Comparison of ENCODE assay signal across 12 cellular contexts in the genomic region with DNA sequence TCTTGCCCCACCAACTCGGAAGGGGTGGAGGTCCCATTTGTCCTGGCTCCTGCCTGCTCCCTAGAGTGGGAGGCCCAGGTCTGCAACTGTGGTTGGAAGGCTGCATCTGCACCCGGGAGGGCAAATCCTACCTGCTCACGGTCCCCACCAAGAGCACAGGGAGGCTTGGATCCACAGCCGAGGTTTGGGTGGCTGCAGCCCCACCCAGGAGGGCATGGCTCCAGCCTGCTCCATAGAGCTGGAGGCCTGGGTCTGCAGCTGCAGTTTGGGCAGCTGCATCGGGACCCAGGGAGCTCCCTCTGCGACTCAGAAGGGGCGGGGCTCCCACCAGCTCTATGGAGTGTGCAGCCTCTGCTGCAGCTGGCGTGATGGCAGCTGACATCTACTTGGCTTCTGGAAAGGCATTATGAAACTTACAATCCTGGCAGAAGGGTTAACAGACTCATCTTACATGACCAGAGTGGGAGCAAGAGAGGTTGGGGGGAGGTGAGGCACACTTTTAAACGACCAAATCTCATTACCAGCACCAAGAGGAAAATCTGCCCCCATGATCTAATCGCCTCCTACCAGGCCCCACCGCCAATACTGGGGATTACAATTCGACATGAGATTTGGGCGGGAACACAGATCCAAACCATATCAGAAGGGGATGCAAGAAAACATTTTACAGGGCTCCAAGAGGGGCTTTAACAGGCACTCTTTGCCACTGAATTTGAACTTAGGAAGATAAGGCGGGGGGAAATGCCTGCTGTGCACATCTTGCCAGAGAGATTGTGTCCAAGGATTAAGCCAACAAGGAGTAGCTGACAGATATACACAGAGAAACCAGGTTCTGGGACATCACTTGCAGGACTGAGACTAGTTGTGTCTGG. TPM values are rescaled to one million over a fixed set of nuclear protein-coding genes. Genes with fewer than 3 reads are reported as not detected.
DNase-seq lines count a peak whose midpoint lies in the region; ATAC-seq and TF ChIP-seq lines count a peak whose summit lies in the region.
"Had no signal": no experiment of that assay in that cellular context is flagged by ENCODE, and none has a peak within 500 bp of the region (broad histone marks: within the 10 kb centered on the region; RNA-seq: fewer than 3 reads in every experiment).

No MANE protein-coding gene starts in this region.

- H3K4me2 ChIP-seq in mesendoderm (ENCODE audit: low read length): no peak overlapping the region
- H3K4me2 ChIP-seq in osteoblast (ENCODE audit: insufficient read depth, low read length): no peak overlapping the region

- H3K23ac ChIP-seq in mesendoderm (ENCODE audit: low read length): no peak overlapping the region

- H3K79me2 ChIP-seq in mesendoderm (ENCODE audit: control insufficient read depth, insufficient read depth, low read length): no peaks in the 10 kb centered on the region
- no peaks in the 10 kb centered on the region for H3K79me2 ChIP-seq in osteoblast (ENCODE audit: insufficient read depth, low read length)

- no peak overlapping the region for H3K9ac ChIP-seq in mesendoderm (ENCODE audit: low read length)

- no peak overlapping the region for H2AFZ ChIP-seq in osteoblast (ENCODE audit: low read length)

- peak; percentile 22 for ATAC-seq in GM18498 (IDR thresholded peaks at IDR 0.05; ENCODE audit: unreplicated experiment)
- ATAC-seq: gastroesophageal sphincter had no signal

- DNase-seq in HCEC 1CT (peak; percentile 23), SJCRH30 (peak; percentile 91 to 94), mesendoderm (peak; percentile 78), NCI-H2196 (lab: John Stamatoyannopoulos, UW; ENCODE audit: unreplicated experiment) (no peak), osteoblast (ENCODE audit: insufficient read length, low spot score, missing footprints) (no peak), NCI-H1105 (lab: John Stamatoyannopoulos, UW) (no peak)
- DNase-seq: DMS79; NCI-H526; stimulated activated naive CD4-positive, alpha-beta T cell; T1000 had no signal

- H3K36me3 ChIP-seq in SJCRH30 (no peaks in the 10 kb centered on the region), mesendoderm (ENCODE audit: control insufficient read depth, insufficient read depth, low read length) (no peaks in the 10 kb centered on the region), osteoblast (ENCODE audit: insufficient read depth, low read length) (no peaks in the 10 kb centered on the region)
- H3K36me3 ChIP-seq: gastroesophageal sphincter had no signal

- H3K18ac ChIP-seq in mesendoderm (ENCODE audit: low read length): no peak overlapping the region

- H3K4me1 ChIP-seq in SJCRH30 (peaks cover 6% of the 10 kb centered on the region), mesendoderm (ENCODE audit: control insufficient read depth, low read depth, low read length) (peaks cover 2% of the 10 kb centered on the region), osteoblast (ENCODE audit: insufficient read depth, low read length) (no peaks in the 10 kb centered on the region)
- H3K4me1 ChIP-seq: gastroesophageal sphincter had no signal

- WGBS in mesendoderm (ENCODE audit: extremely low coverage, insufficient coverage, low lambda C conversion rate): no CpG with 5 or more reads among the region's 14 CpGs

- no peak overlapping the region for H2BK5ac ChIP-seq in mesendoderm (ENCODE audit: low read length)

- no peak overlapping the region for H2BK15ac ChIP-seq in mesendoderm (replicated peaks; ENCODE audit: low read depth)

- H4K5ac ChIP-seq in mesendoderm (ENCODE audit: low read length): no peak overlapping the region

- H3K27ac ChIP-seq in SJCRH30: peak overlapping the region; percentile 57
- no peak overlapping the region for H3K27ac ChIP-seq in mesendoderm (ENCODE audit: low read depth, low read length)
- no peak overlapping the region for H3K27ac ChIP-seq in osteoblast (ENCODE audit: low read depth, low read length)
- H3K27ac ChIP-seq: gastroesophageal sphincter had no signal

- no peak overlapping the region for H4K8ac ChIP-seq in mesendoderm (ENCODE audit: low read depth, low read length)

- H3K56ac ChIP-seq in mesendoderm (ENCODE audit: low read length): peak overlapping the region; percentile 5

- no peak overlapping the region for H2BK120ac ChIP-seq in mesendoderm (ENCODE audit: low read depth, low read length)

- H3K27me3 ChIP-seq in SJCRH30 (no peaks in the 10 kb centered on the region), mesendoderm (ENCODE audit: insufficient read depth, low read length, poor library complexity) (no peaks in the 10 kb centered on the region), osteoblast (ENCODE audit: insufficient read depth, low read length) (peaks cover 4% of the 10 kb centered on the region)

- H3K4me3 ChIP-seq in SJCRH30 (peak overlapping the region; percentile 33), mesendoderm (ENCODE audit: low read length) (no peak overlapping the region), osteoblast (ENCODE audit: insufficient read depth, low read length) (no peak overlapping the region)
- H3K4me3 ChIP-seq: gastroesophageal sphincter had no signal

- no peak for TF ChIP-seq CTCF in osteoblast (IDR thresholded peaks at IDR 0.05; ENCODE audit: extremely low read depth, low read depth, low read length)

- no peak overlapping the region for H2AK5ac ChIP-seq in mesendoderm (ENCODE audit: low read length)

- H3K9me3 ChIP-seq in SJCRH30 (replicated peaks): no peaks in the 10 kb centered on the region
- H3K9me3 ChIP-seq in osteoblast (ENCODE audit: low read depth, low read length): no peaks in the 10 kb centered on the region
- H3K9me3 ChIP-seq: gastroesophageal sphincter had no signal

- H3K79me1 ChIP-seq in mesendoderm (ENCODE audit: low read length): no peaks in the 10 kb centered on the region

- H3K4ac ChIP-seq in mesendoderm (ENCODE audit: low read depth, low read length): no peak overlapping the region

- no peaks in the 10 kb centered on the region for H4K20me1 ChIP-seq in osteoblast (ENCODE audit: insufficient read depth, low read length)

RNA-seq across cellular contexts. Expression of gene BLVRA, which starts 8.2 kb away (rescaled TPM):
- 42.0 and 42.8 TPM in 2 replicates for total RNA-seq in SJCRH30 (2014; rRNA removed; shearing (Covaris generic))
- 19.1 TPM for polyA plus RNA-seq in mesendoderm (2013, experiment 1 of 2)
- polyA plus RNA-seq in mesendoderm (2013, experiment 2 of 2): 17.7 TPM
- 20.6 and 21.5 TPM in 2 replicates for total RNA-seq in osteoblast

RNA-seq across cellular contexts. Expression of gene COA1, which starts 20.9 kb away (rescaled TPM):
- total RNA-seq in SJCRH30 (2014; rRNA removed; shearing (Covaris generic)): 132 and 134 TPM in 2 replicates
- 129 TPM for polyA plus RNA-seq in mesendoderm (2013, experiment 1 of 2)
- polyA plus RNA-seq in mesendoderm (2013, experiment 2 of 2): 132 TPM
- total RNA-seq in osteoblast: 34.0 and 39.2 TPM in 2 replicates

Comparison
In these comparisons a context has a peak if more than half of its experiments do, and no peak if none do; other contexts are left out.
1. DNase-seq: peak in HCEC 1CT (single experiment), SJCRH30 (2 of 2) and mesendoderm (single experiment); none in NCI-H2196 (single experiment), osteoblast (single experiment) and NCI-H1105 (single experiment).